8 cellular contexts compared by ENCODE assay signal in genomic region chr5:55308254-55308836, GRCh38. TPM values are rescaled to one million over a fixed set of nuclear protein-coding genes. Genes with fewer than 3 reads are reported as not detected.
DNase-seq lines count a peak whose midpoint lies in the region; ATAC-seq and TF ChIP-seq lines count a peak whose summit lies in the region.

No MANE protein-coding gene starts in this region.

- peak overlapping the region; percentile 72 for H3K4me3 ChIP-seq in CD8-positive, alpha-beta T cell (ENCODE audit: low read depth, low read length)
- H3K4me3 ChIP-seq in ascending aorta (peak overlapping the region; percentile 76 to 92), suprapubic skin (peak overlapping the region; percentile 88)

- H3K36me3 ChIP-seq in CD8-positive, alpha-beta T cell (ENCODE audit: insufficient read depth, low read length) = no peaks in the 10 kb centered on the region
- H3K36me3 ChIP-seq in ascending aorta (no peaks in the 10 kb centered on the region), suprapubic skin (no peaks in the 10 kb centered on the region)

- POLR2A ChIA-PET in CD8-positive, alpha-beta T cell (lab: Charles Lee) = interaction anchor here (0.6 to 1.9 kb wide), 7 partner anchors 10 to 679 kb away, joined by 3 to 8 read pairs (median 5); partner anchors contain the start of gene PLPP1

- no peaks in the 10 kb centered on the region for H3K9me3 ChIP-seq in CD8-positive, alpha-beta T cell (ENCODE audit: low read length)
- H3K9me3 ChIP-seq in ascending aorta = no peaks in the 10 kb centered on the region
- H3K9me3 ChIP-seq in suprapubic skin = no peaks in the 10 kb centered on the region

- TF ChIP-seq EP300 in suprapubic skin (IDR thresholded peaks at IDR 0.05) = no peak

- H3K27me3 Mint-ChIP-seq in CD8-positive, alpha-beta T cell (ENCODE audit: low read depth) = no peaks in the 10 kb centered on the region
- no peaks in the 10 kb centered on the region for H3K27me3 Mint-ChIP-seq in progenitor cell of endocrine pancreas

- WGBS in suprapubic skin = 2% methylated on average over 13 of the region's 13 CpGs

- CTCF ChIA-PET in CD8-positive, alpha-beta T cell (lab: Charles Lee) = interaction anchor here (0.6 to 0.9 kb wide), 3 partner anchors 9 to 1342 kb away, joined by 3 to 5 read pairs (median 3); no protein-coding TSS in a partner anchor

- peak overlapping the region; percentile 86 for H3K27ac ChIP-seq in CD8-positive, alpha-beta T cell (ENCODE audit: low read depth, low read length)
- peak overlapping the region; percentile 80 to 87 for H3K27ac ChIP-seq in ascending aorta
- peak overlapping the region; percentile 95 for H3K27ac ChIP-seq in suprapubic skin

- H3K27ac Mint-ChIP-seq in CD8-positive, alpha-beta T cell = no peak overlapping the region
- H3K27ac Mint-ChIP-seq in progenitor cell of endocrine pancreas = no peak overlapping the region

- H3K27me3 ChIP-seq in CD8-positive, alpha-beta T cell (ENCODE audit: insufficient read depth, low read length) = no peaks in the 10 kb centered on the region
- H3K27me3 ChIP-seq in ascending aorta (no peaks in the 10 kb centered on the region), suprapubic skin (no peaks in the 10 kb centered on the region)

- intact Hi-C loops in CD8-positive, alpha-beta T cell (cut with DNase I, micrococcal nuclease) = loop anchor here (2.0 to 10.0 kb wide), 7 partner anchors 34 to 1869 kb away; partner anchors contain the start of genes MAP3K1 (in 2 of the 2), ARL15 (in 1 of the 2), MIER3 (in 1 of the 2) and PLPP1 (in 1 of the 2)
- intact Hi-C loops in ascending aorta (cut with DNase I) = loop anchor here (10.0 kb wide), 1 partner anchor 1866 kb away; the partner anchor contains the start of gene GPBP1

- H3K4me1 Mint-ChIP-seq in CD8-positive, alpha-beta T cell (ENCODE audit: low read depth) = peaks cover 38% of the 10 kb centered on the region
- H3K4me1 Mint-ChIP-seq in progenitor cell of endocrine pancreas (ENCODE audit: low read depth) = peaks cover 2% of the 10 kb centered on the region

- ATAC-seq in CD8-positive, alpha-beta T cell = peak; percentile 4
- peak; percentile 14 for ATAC-seq in GM19023 (IDR thresholded peaks at IDR 0.05; ENCODE audit: unreplicated experiment)

- no peaks in the 10 kb centered on the region for H3K9me3 Mint-ChIP-seq in CD8-positive, alpha-beta T cell
- H3K9me3 Mint-ChIP-seq in progenitor cell of endocrine pancreas (ENCODE audit: low read depth) = no peaks in the 10 kb centered on the region

- no peak for TF ChIP-seq CTCF in CD8-positive, alpha-beta T cell (IDR thresholded peaks at IDR 0.05)
- no peak for TF ChIP-seq CTCF in ascending aorta (IDR thresholded peaks at IDR 0.05)
- no peak for TF ChIP-seq CTCF in suprapubic skin (IDR thresholded peaks at IDR 0.05)
- TF ChIP-seq CTCF in progenitor cell of endocrine pancreas (IDR thresholded peaks at IDR 0.05; ENCODE audit: unreplicated experiment) = no peak

- no peak overlapping the region for H3K4me3 Mint-ChIP-seq in CD8-positive, alpha-beta T cell
- H3K4me3 Mint-ChIP-seq in progenitor cell of endocrine pancreas (ENCODE audit: low read depth) = no peak overlapping the region

- peaks cover 10% of the 10 kb centered on the region for H3K36me3 Mint-ChIP-seq in CD8-positive, alpha-beta T cell
- peaks cover 3% of the 10 kb centered on the region for H3K36me3 Mint-ChIP-seq in progenitor cell of endocrine pancreas (ENCODE audit: insufficient read depth)

- H3K4me1 ChIP-seq in CD8-positive, alpha-beta T cell (ENCODE audit: insufficient read depth, low read length) = peaks cover 43% of the 10 kb centered on the region
- H3K4me1 ChIP-seq in ascending aorta (peaks cover 12 to 44% of the 10 kb centered on the region in 2 donors), suprapubic skin (peaks cover 71% of the 10 kb centered on the region)

- no peak for TF ChIP-seq POLR2A in suprapubic skin (IDR thresholded peaks at IDR 0.05)

- peak in 4 of 7 experiments; percentile 0 to 28 (median 18) for DNase-seq in CD8-positive, alpha-beta T cell
- peak; percentile 16 for DNase-seq in NCI-H146 (lab: John Stamatoyannopoulos, UW)
- DNase-seq in ascending aorta (ENCODE audit: low spot score in 2 of 2) = no peak
- peak; percentile 40 for DNase-seq in kidney tubule cell (ENCODE audit: low spot score)
- DNase-seq in suprapubic skin (ENCODE audit: low spot score in 2 of 2) = no peak
- no peak for DNase-seq in activated gamma-delta T cell treated with Interleukin-2 at 50 U/mL for 16 hours
- no peak for DNase-seq in progenitor cell of endocrine pancreas (ENCODE audit: low spot score, unreplicated experiment)

RNA-seq across cellular contexts. Expression of gene MTREX, which starts 0.6 kb away (rescaled TPM):
- total RNA-seq in CD8-positive, alpha-beta T cell = 10 to 100 TPM; 62.8 to 66.5 TPM
- total RNA-seq in ascending aorta = 17.1 TPM
- total RNA-seq in suprapubic skin = 100 to 1,000 TPM in 1 of 4 donors, 10 to 100 TPM in 3; 50.0 to 131 (median 70.8) TPM
- total RNA-seq in progenitor cell of endocrine pancreas = 75.5 and 79.5 TPM in 2 replicates

RNA-seq across cellular contexts. Expression of gene DHX29, which starts 0.9 kb away (rescaled TPM):
- 10 to 100 TPM; 15.4 to 19.9 TPM for total RNA-seq in CD8-positive, alpha-beta T cell
- total RNA-seq in ascending aorta = 11.3 TPM
- 10 to 100 TPM; 16.5 to 32.9 (median 25.9) TPM for total RNA-seq in suprapubic skin
- total RNA-seq in progenitor cell of endocrine pancreas = 24.2 and 25.1 TPM in 2 replicates

Comparison
In these comparisons a context has a peak if more than half of its experiments do, and no peak if none do; other contexts are left out.
1. DNase-seq: peak in CD8-positive, alpha-beta T cell (4 of 7), NCI-H146 (single experiment) and kidney tubule cell (single experiment); none in ascending aorta (0 of 2), suprapubic skin (0 of 2), activated gamma-delta T cell treated with Interleukin-2 at 50 U/mL for 16 hours (single experiment) and progenitor cell of endocrine pancreas (single experiment).
2. Peak in every context shown above with its lines, with median percentiles within 50 percentile points of each other: H3K27ac ChIP-seq and H3K4me3 ChIP-seq.